Comparison of ENCODE assay signal across 1 cellular context in the genomic region with DNA sequence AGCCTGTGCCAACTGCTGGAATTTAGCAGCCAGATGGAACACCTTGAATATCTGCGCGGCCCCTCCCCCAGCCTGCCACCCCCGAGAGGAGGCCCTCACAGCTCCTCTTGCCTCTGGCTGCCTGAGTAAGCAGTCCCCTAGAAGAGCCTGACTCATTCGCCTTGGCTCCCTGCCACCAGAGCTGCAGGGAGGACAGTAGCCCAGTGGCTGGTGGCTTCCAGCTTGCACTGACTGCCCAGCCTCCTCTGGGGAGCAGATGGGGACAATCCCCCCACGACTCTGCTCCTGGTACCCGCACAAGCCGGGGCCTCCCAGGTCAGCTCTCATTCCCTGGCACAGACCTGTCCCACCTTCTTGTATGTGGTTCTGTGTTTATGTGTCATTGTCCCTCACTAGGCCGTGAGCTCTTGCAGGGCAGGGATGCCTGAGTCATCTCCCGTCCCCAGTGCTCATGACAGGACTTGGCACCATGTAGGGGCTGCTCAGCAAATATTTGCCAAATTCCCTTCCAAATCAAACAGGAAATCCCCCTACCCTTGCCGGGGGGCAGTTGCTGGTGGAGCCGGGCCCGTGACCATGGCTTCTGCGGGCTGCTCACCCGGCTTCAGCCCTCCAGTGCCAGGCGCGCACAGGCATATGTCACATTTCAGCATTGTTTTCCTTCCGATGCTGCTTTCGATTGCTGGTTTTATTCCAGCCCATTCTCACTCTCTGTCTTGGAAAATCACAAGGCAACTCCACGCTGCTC.
TF ChIP-seq lines count a peak whose summit lies in the region.

No MANE protein-coding gene starts in this region.

TF ChIP-seq in A549, 52 proteins besides CTCF, POLR2A, EP300 and RAD21 (continued from another document):
- TF ChIP-seq, protein P1, sequence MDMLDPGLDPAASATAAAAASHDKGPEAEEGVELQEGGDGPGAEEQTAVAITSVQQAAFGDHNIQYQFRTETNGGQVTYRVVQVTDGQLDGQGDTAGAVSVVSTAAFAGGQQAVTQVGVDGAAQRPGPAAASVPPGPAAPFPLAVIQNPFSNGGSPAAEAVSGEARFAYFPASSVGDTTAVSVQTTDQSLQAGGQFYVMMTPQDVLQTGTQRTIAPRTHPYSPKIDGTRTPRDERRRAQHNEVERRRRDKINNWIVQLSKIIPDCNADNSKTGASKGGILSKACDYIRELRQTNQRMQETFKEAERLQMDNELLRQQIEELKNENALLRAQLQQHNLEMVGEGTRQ (IDR thresholded peaks at IDR 0.05): no peak
- TF ChIP-seq CBX8 (IDR thresholded peaks at IDR 0.05) (no peak), MAZ (IDR thresholded peaks at IDR 0.05; ENCODE audit: borderline replicate concordance, low read depth, low read length) (no peak), FOXS1 (CRISPR knock-in tag; IDR thresholded peaks at IDR 0.05) (no peak), KDM5A (IDR thresholded peaks at IDR 0.05) (no peak), CBX2 (IDR thresholded peaks at IDR 0.05; ENCODE audit: borderline replicate concordance, low read depth) (no peak), FOSB (CRISPR knock-in tag; IDR thresholded peaks at IDR 0.05) (no peak), HOXB13 (CRISPR knock-in tag; IDR thresholded peaks at IDR 0.05; ENCODE audit: low read depth) (no peak), ZNF302 (CRISPR knock-in tag; IDR thresholded peaks at IDR 0.05) (no peak), HOXB5 (CRISPR knock-in tag; IDR thresholded peaks at IDR 0.05) (no peak), ATOH8 (CRISPR knock-in tag; IDR thresholded peaks at IDR 0.05; ENCODE audit: low read depth) (no peak), JUNB (IDR thresholded peaks at IDR 0.05) (peak; percentile 65), RNF2 (IDR thresholded peaks at IDR 0.05; ENCODE audit: borderline replicate concordance, low read depth) (no peak), TFCP2L1 (CRISPR knock-in tag; IDR thresholded peaks at IDR 0.05) (no peak), POLR2AphosphoS2 (conservative IDR thresholded peaks at IDR 0.05; ENCODE audit: low read length) (no peak), HDAC2 (IDR thresholded peaks at IDR 0.05) (no peak), HOXA7 (CRISPR knock-in tag; IDR thresholded peaks at IDR 0.05) (no peak), E2F6 (IDR thresholded peaks at IDR 0.05; ENCODE audit: borderline replicate concordance, low read depth) (no peak), ZSCAN20 (CRISPR knock-in tag; IDR thresholded peaks at IDR 0.05) (no peak), ZC3H11A (IDR thresholded peaks at IDR 0.05) (no peak), NFE2L2 (conservative IDR thresholded peaks at IDR 0.05; ENCODE audit: low read length) (peak; percentile 14; the same call in 1 of the 2 replicates), HEYL (CRISPR knock-in tag; IDR thresholded peaks at IDR 0.05) (no peak), MYC (IDR thresholded peaks at IDR 0.05; ENCODE audit: borderline replicate concordance, low read length) (no peak), RFX5 (IDR thresholded peaks at IDR 0.05) (no peak), CHD2 (IDR thresholded peaks at IDR 0.05; ENCODE audit: low read length, partially characterized antibody) (no peak), GATA3 (IDR thresholded peaks at IDR 0.05; ENCODE audit: borderline replicate concordance) (peak; percentile 67; the same call in 1 of the 2 replicates), EHMT2 (IDR thresholded peaks at IDR 0.05; ENCODE audit: low read depth) (no peak), NR3C1 (IDR thresholded peaks at IDR 0.05) (no peak), EHF (CRISPR knock-in tag; IDR thresholded peaks at IDR 0.05) (no peak), MAFK (IDR thresholded peaks at IDR 0.05; ENCODE audit: partially characterized antibody) (peak; percentile 56)
- TF ChIP-seq, protein P2, sequence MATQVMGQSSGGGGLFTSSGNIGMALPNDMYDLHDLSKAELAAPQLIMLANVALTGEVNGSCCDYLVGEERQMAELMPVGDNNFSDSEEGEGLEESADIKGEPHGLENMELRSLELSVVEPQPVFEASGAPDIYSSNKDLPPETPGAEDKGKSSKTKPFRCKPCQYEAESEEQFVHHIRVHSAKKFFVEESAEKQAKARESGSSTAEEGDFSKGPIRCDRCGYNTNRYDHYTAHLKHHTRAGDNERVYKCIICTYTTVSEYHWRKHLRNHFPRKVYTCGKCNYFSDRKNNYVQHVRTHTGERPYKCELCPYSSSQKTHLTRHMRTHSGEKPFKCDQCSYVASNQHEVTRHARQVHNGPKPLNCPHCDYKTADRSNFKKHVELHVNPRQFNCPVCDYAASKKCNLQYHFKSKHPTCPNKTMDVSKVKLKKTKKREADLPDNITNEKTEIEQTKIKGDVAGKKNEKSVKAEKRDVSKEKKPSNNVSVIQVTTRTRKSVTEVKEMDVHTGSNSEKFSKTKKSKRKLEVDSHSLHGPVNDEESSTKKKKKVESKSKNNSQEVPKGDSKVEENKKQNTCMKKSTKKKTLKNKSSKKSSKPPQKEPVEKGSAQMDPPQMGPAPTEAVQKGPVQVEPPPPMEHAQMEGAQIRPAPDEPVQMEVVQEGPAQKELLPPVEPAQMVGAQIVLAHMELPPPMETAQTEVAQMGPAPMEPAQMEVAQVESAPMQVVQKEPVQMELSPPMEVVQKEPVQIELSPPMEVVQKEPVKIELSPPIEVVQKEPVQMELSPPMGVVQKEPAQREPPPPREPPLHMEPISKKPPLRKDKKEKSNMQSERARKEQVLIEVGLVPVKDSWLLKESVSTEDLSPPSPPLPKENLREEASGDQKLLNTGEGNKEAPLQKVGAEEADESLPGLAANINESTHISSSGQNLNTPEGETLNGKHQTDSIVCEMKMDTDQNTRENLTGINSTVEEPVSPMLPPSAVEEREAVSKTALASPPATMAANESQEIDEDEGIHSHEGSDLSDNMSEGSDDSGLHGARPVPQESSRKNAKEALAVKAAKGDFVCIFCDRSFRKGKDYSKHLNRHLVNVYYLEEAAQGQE (IDR thresholded peaks at IDR 0.05): no peak
- TF ChIP-seq, protein P3, sequence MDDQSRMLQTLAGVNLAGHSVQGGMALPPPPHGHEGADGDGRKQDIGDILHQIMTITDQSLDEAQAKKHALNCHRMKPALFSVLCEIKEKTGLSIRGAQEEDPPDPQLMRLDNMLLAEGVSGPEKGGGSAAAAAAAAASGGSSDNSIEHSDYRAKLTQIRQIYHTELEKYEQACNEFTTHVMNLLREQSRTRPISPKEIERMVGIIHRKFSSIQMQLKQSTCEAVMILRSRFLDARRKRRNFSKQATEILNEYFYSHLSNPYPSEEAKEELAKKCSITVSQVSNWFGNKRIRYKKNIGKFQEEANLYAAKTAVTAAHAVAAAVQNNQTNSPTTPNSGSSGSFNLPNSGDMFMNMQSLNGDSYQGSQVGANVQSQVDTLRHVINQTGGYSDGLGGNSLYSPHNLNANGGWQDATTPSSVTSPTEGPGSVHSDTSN (IDR thresholded peaks at IDR 0.05): no peak
- TF ChIP-seq, protein P4, sequence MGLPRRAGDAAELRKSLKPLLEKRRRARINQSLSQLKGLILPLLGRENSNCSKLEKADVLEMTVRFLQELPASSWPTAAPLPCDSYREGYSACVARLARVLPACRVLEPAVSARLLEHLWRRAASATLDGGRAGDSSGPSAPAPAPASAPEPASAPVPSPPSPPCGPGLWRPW (IDR thresholded peaks at IDR 0.05): no peak
